Comparison of ENCODE assay signal across 1 cellular context in the genomic region with DNA sequence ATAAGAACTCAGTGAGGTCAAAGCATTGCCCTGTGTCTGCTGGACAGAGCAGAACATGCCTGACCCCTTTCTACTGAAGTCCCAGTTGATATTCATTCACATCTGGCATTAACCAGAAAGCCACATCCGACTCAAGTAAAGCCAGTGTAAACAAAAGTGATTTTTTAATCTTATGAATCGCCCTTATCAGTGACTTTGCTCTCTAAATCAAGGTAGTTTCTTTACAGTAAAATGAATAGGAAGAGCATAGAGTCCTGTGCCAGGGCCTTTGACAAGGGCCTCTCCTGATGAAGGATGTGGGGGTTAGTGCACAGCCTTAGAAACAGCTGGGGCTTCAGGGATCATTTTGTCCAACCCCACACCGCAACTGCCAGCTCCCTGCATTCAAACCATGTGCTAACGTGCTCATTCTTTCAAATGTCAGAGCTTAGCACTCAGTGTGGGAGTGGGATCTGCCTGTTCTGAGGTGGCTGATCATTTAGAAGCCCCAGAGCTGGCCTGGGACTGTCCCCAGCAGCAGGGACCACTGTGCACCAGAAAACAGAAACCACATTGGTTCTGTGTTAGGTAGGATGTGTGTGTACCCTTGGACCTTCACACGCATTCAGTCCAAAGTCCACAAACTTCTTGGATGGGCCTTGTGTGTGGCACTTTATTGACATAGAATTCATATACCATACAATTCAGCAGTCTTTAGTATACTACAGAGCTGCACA.
TF ChIP-seq lines count a peak whose summit lies in the region.

No MANE protein-coding gene starts in this region.

TF ChIP-seq in GM12891, 5 proteins besides CTCF, POLR2A, EP300 and RAD21 (continued from another document):
- no peak for TF ChIP-seq POLR2AphosphoS5 (IDR thresholded peaks at IDR 0.05; ENCODE audit: low read depth, low read length)
- TF ChIP-seq POU2F2 (IDR thresholded peaks at IDR 0.05; ENCODE audit: low read depth, low read length): no peak
- TF ChIP-seq SPI1 (IDR thresholded peaks at IDR 0.05; ENCODE audit: low read depth, low read length): no peak
